1 cellular context compared by ENCODE assay signal in genomic region chr5:34007675-34008600, GRCh38.
TF ChIP-seq lines count a peak whose summit lies in the region.

TSS of gene AMACR (minus strand) at chr5:34008050. CDS start at chr5:34008019, 31 bp downstream.

TF ChIP-seq in WTC11, 78 proteins besides CTCF, POLR2A, EP300 and RAD21 (continued from another document and continues in another):
- TF ChIP-seq ERG (CRISPR knock-in tag; IDR thresholded peaks at IDR 0.05) (no peak), EMX1 (CRISPR knock-in tag; IDR thresholded peaks at IDR 0.05) (no peak), ZNF532 (CRISPR knock-in tag; IDR thresholded peaks at IDR 0.05; ENCODE audit: borderline replicate concordance) (no peak), ZNF263 (CRISPR knock-in tag; IDR thresholded peaks at IDR 0.05; ENCODE audit: low read depth) (no peak), SMAD3 (CRISPR knock-in tag; IDR thresholded peaks at IDR 0.05; ENCODE audit: borderline replicate concordance) (no peak), ATF3 (CRISPR knock-in tag; conservative IDR thresholded peaks at IDR 0.05) (no peak), TCF7 (CRISPR knock-in tag; IDR thresholded peaks at IDR 0.05; ENCODE audit: low read depth) (no peak), IRF1 (CRISPR knock-in tag; IDR thresholded peaks at IDR 0.05) (no peak), FOXP1 (CRISPR knock-in tag; IDR thresholded peaks at IDR 0.05; ENCODE audit: borderline replicate concordance) (peak; percentile 88; the same call in 1 of the 2 replicates), ZNF425 (CRISPR knock-in tag; conservative IDR thresholded peaks at IDR 0.05) (no peak), ATF1 (CRISPR knock-in tag; IDR thresholded peaks at IDR 0.05) (peak; percentile 58; the same call in 1 of the 2 replicates), GTF2I (CRISPR knock-in tag; conservative IDR thresholded peaks at IDR 0.05) (no peak), ZNF671 (CRISPR knock-in tag; IDR thresholded peaks at IDR 0.05) (no peak), ELF4 (CRISPR knock-in tag; IDR thresholded peaks at IDR 0.05; ENCODE audit: low read depth) (no peak), TEAD4 (CRISPR knock-in tag; IDR thresholded peaks at IDR 0.05) (no peak), CBFB (CRISPR knock-in tag; IDR thresholded peaks at IDR 0.05; ENCODE audit: low read depth) (no peak), ZNF121 (CRISPR knock-in tag; IDR thresholded peaks at IDR 0.05) (peak; percentile 51; the same call in 1 of the 2 replicates), MXD4 (CRISPR knock-in tag; IDR thresholded peaks at IDR 0.05; ENCODE audit: borderline replicate concordance) (no peak), CREM (CRISPR knock-in tag; IDR thresholded peaks at IDR 0.05) (peak; percentile 41; the same call in 1 of the 2 replicates), PREB (CRISPR knock-in tag; IDR thresholded peaks at IDR 0.05; ENCODE audit: borderline replicate concordance) (no peak), FOXJ3 (CRISPR knock-in tag; IDR thresholded peaks at IDR 0.05; ENCODE audit: borderline replicate concordance) (no peak), NR1H2 (CRISPR knock-in tag; IDR thresholded peaks at IDR 0.05) (no peak), RELA (CRISPR knock-in tag; IDR thresholded peaks at IDR 0.05; ENCODE audit: borderline replicate concordance) (no peak), TEAD1 (CRISPR knock-in tag; IDR thresholded peaks at IDR 0.05) (no peak), PRRX2 (CRISPR knock-in tag; IDR thresholded peaks at IDR 0.05) (no peak), ZNF317 (CRISPR knock-in tag; IDR thresholded peaks at IDR 0.05; ENCODE audit: borderline replicate concordance, low read depth) (no peak), ZSCAN18 (CRISPR knock-in tag; IDR thresholded peaks at IDR 0.05) (no peak), TP53 (CRISPR knock-in tag; IDR thresholded peaks at IDR 0.05) (0 out of 2 replicates have a peak, but pooled peaks have one; percentile 45), MAX (CRISPR knock-in tag; IDR thresholded peaks at IDR 0.05) (peak; percentile 61), GRHL2 (CRISPR knock-in tag; IDR thresholded peaks at IDR 0.05; ENCODE audit: insufficient replicate concordance, severe bottlenecking) (no peak)
- TF ChIP-seq, protein P1, sequence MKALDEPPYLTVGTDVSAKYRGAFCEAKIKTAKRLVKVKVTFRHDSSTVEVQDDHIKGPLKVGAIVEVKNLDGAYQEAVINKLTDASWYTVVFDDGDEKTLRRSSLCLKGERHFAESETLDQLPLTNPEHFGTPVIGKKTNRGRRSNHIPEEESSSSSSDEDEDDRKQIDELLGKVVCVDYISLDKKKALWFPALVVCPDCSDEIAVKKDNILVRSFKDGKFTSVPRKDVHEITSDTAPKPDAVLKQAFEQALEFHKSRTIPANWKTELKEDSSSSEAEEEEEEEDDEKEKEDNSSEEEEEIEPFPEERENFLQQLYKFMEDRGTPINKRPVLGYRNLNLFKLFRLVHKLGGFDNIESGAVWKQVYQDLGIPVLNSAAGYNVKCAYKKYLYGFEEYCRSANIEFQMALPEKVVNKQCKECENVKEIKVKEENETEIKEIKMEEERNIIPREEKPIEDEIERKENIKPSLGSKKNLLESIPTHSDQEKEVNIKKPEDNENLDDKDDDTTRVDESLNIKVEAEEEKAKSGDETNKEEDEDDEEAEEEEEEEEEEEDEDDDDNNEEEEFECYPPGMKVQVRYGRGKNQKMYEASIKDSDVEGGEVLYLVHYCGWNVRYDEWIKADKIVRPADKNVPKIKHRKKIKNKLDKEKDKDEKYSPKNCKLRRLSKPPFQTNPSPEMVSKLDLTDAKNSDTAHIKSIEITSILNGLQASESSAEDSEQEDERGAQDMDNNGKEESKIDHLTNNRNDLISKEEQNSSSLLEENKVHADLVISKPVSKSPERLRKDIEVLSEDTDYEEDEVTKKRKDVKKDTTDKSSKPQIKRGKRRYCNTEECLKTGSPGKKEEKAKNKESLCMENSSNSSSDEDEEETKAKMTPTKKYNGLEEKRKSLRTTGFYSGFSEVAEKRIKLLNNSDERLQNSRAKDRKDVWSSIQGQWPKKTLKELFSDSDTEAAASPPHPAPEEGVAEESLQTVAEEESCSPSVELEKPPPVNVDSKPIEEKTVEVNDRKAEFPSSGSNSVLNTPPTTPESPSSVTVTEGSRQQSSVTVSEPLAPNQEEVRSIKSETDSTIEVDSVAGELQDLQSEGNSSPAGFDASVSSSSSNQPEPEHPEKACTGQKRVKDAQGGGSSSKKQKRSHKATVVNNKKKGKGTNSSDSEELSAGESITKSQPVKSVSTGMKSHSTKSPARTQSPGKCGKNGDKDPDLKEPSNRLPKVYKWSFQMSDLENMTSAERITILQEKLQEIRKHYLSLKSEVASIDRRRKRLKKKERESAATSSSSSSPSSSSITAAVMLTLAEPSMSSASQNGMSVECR (CRISPR knock-in tag; IDR thresholded peaks at IDR 0.05; ENCODE audit: borderline replicate concordance): peak; percentile 66; the same call in 1 of the 2 replicates
- TF ChIP-seq, protein P2, sequence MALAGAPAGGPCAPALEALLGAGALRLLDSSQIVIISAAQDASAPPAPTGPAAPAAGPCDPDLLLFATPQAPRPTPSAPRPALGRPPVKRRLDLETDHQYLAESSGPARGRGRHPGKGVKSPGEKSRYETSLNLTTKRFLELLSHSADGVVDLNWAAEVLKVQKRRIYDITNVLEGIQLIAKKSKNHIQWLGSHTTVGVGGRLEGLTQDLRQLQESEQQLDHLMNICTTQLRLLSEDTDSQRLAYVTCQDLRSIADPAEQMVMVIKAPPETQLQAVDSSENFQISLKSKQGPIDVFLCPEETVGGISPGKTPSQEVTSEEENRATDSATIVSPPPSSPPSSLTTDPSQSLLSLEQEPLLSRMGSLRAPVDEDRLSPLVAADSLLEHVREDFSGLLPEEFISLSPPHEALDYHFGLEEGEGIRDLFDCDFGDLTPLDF (CRISPR knock-in tag; IDR thresholded peaks at IDR 0.05): peak; percentile 20
- TF ChIP-seq, protein P3, sequence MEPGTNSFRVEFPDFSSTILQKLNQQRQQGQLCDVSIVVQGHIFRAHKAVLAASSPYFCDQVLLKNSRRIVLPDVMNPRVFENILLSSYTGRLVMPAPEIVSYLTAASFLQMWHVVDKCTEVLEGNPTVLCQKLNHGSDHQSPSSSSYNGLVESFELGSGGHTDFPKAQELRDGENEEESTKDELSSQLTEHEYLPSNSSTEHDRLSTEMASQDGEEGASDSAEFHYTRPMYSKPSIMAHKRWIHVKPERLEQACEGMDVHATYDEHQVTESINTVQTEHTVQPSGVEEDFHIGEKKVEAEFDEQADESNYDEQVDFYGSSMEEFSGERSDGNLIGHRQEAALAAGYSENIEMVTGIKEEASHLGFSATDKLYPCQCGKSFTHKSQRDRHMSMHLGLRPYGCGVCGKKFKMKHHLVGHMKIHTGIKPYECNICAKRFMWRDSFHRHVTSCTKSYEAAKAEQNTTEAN (CRISPR knock-in tag; IDR thresholded peaks at IDR 0.05): peak; percentile 54; the same call in 1 of the 2 replicates
- TF ChIP-seq, protein P4, sequence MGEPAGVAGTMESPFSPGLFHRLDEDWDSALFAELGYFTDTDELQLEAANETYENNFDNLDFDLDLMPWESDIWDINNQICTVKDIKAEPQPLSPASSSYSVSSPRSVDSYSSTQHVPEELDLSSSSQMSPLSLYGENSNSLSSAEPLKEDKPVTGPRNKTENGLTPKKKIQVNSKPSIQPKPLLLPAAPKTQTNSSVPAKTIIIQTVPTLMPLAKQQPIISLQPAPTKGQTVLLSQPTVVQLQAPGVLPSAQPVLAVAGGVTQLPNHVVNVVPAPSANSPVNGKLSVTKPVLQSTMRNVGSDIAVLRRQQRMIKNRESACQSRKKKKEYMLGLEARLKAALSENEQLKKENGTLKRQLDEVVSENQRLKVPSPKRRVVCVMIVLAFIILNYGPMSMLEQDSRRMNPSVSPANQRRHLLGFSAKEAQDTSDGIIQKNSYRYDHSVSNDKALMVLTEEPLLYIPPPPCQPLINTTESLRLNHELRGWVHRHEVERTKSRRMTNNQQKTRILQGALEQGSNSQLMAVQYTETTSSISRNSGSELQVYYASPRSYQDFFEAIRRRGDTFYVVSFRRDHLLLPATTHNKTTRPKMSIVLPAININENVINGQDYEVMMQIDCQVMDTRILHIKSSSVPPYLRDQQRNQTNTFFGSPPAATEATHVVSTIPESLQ (CRISPR knock-in tag; IDR thresholded peaks at IDR 0.05): no peak
- TF ChIP-seq, protein P5, sequence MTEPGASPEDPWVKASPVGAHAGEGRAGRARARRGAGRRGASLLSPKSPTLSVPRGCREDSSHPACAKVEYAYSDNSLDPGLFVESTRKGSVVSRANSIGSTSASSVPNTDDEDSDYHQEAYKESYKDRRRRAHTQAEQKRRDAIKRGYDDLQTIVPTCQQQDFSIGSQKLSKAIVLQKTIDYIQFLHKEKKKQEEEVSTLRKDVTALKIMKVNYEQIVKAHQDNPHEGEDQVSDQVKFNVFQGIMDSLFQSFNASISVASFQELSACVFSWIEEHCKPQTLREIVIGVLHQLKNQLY (CRISPR knock-in tag; IDR thresholded peaks at IDR 0.05): no peak
